24 cellular contexts compared by ENCODE assay signal in the genomic region with DNA sequence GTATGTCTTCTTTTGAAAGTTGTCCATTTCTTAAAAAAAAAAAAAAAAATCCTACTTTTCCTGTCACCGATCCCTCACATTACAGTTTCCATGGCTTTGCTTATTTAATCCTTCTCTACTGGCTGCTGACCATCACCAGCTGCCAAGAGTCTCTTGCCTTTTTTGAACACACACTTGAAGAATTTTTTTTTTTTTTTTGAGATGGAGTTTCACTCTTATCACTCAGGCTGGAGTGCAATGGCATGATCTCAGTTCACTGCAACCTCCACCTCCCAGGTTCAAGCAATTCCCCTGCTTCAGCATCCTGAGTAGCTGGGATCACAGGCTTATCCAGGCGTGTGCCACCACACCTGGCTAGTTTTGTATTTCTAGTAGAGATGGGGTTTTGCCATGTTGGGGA.
DNase-seq lines count a peak whose midpoint lies in the region; ATAC-seq and TF ChIP-seq lines count a peak whose summit lies in the region.
"Had no signal": no experiment of that assay in that cellular context is flagged by ENCODE, and none has a peak within 500 bp of the region (broad histone marks: within the 10 kb centered on the region; RNA-seq: fewer than 3 reads in every experiment).

No MANE protein-coding gene starts in this region.

- ATAC-seq in left lung (peak; percentile 75), lung (ENCODE audit: insufficient read depth, low FRiP score) (peak; percentile 24), upper lobe of right lung (peak; percentile 59), HG02981 (IDR thresholded peaks at IDR 0.05; ENCODE audit: unreplicated experiment) (no peak)
- ATAC-seq: A549, GM12878 had no signal

- H3K9me3 ChIP-seq in left lung: no peaks in the 10 kb centered on the region
- H3K9me3 ChIP-seq in lung (ENCODE audit: control insufficient read depth in 2 of 2, insufficient read depth in 1 of 2, low read length in 1 of 2): no peaks in the 10 kb centered on the region
- H3K9me3 ChIP-seq in upper lobe of right lung: no peaks in the 10 kb centered on the region
- H3K9me3 ChIP-seq: A549; BLaER1 treated with 17β-estradiol and CSF1 and Interleukin-3, amounts not matched to agents 10 nM and 100 nM had no signal

- no peak overlapping the region for H3K4me3 Mint-ChIP-seq in activated naive CD4-positive, alpha-beta T cell treated with anti-CD3 and anti-CD28 coated beads, Interleukin-2, amount 50 U/mL, for 24 hours
- no peak overlapping the region for H3K4me3 Mint-ChIP-seq in activated naive CD4-positive, alpha-beta T cell treated with anti-CD3 and anti-CD28 coated beads, Interleukin-2, amount 10 ng/mL, durations not matched to agents 7 days and 5 days
- H3K4me3 Mint-ChIP-seq: B cell; CD4-positive, alpha-beta T cell; CD8-positive, alpha-beta memory T cell had no signal

- TF ChIP-seq CTCF in left lung (IDR thresholded peaks at IDR 0.05) (no peak), lung (IDR thresholded peaks at IDR 0.05; ENCODE audit: control extremely low read depth, extremely low read depth) (no peak), upper lobe of right lung (IDR thresholded peaks at IDR 0.05) (no peak)

- DNase-seq in activated naive CD4-positive, alpha-beta T cell treated with anti-CD3 and anti-CD28 coated beads, Interleukin-2, amount 10 ng/mL, durations not matched to agents 7 days and 5 days: no peak
- DNase-seq in left lung (no peak), lung (ENCODE audit: low spot score) (no peak), upper lobe of right lung (no peak), NCI-H1417 (lab: John Stamatoyannopoulos, UW) (no peak)
- DNase-seq: AML-193; CD4-positive, alpha-beta T cell; CD8-positive, alpha-beta memory T cell; COR-L47; DMS 273 treated with DMSO at 0.1 percent for 48 hours; DMS153; DMS53; DMS79; DND-41; EL; GDM1 had no signal

- peaks cover 23% of the 10 kb centered on the region for H3K27me3 Mint-ChIP-seq in activated naive CD4-positive, alpha-beta T cell treated with anti-CD3 and anti-CD28 coated beads, Interleukin-2, amount 50 U/mL, for 24 hours
- no peaks in the 10 kb centered on the region for H3K27me3 Mint-ChIP-seq in activated naive CD4-positive, alpha-beta T cell treated with anti-CD3 and anti-CD28 coated beads, Interleukin-2, amount 10 ng/mL, durations not matched to agents 7 days and 5 days
- H3K27me3 Mint-ChIP-seq: B cell had no signal

- intact Hi-C loops in left lung (cut with DNase I) (no loop called here), upper lobe of right lung (cut with DNase I) (no loop called here)

- H3K4me1 ChIP-seq in left lung (no peaks in the 10 kb centered on the region), lung (ENCODE audit: control insufficient read depth in 2 of 2, insufficient read depth in 2 of 2, low read length in 2 of 2) (no peaks in the 10 kb centered on the region), upper lobe of right lung (peaks cover 11% of the 10 kb centered on the region)
- H3K4me1 ChIP-seq: A549 had no signal

- H3K4me1 Mint-ChIP-seq in activated naive CD4-positive, alpha-beta T cell treated with anti-CD3 and anti-CD28 coated beads, Interleukin-2, amount 50 U/mL, for 24 hours: no peaks in the 10 kb centered on the region
- H3K4me1 Mint-ChIP-seq in activated naive CD4-positive, alpha-beta T cell treated with anti-CD3 and anti-CD28 coated beads, Interleukin-2, amount 10 ng/mL, durations not matched to agents 7 days and 5 days: no peaks in the 10 kb centered on the region
- H3K4me1 Mint-ChIP-seq: B cell; CD8-positive, alpha-beta memory T cell had no signal

- no peaks in the 10 kb centered on the region for H3K27me3 ChIP-seq in left lung
- no peaks in the 10 kb centered on the region for H3K27me3 ChIP-seq in lung (ENCODE audit: control insufficient read depth, insufficient read depth)
- no peaks in the 10 kb centered on the region for H3K27me3 ChIP-seq in upper lobe of right lung
- H3K27me3 ChIP-seq: BLaER1 treated with 17β-estradiol and CSF1 and Interleukin-3, amounts not matched to agents 10 nM and 100 nM had no signal

- H3K4me3 ChIP-seq in left lung (no peak overlapping the region), lung (no peak overlapping the region), upper lobe of right lung (no peak overlapping the region)
- H3K4me3 ChIP-seq: A549; BLaER1 treated with 17β-estradiol and CSF1 and Interleukin-3, amounts not matched to agents 10 nM and 100 nM; GM12878 had no signal

- H3K36me3 ChIP-seq in left lung (no peaks in the 10 kb centered on the region), lung (ENCODE audit: control insufficient read depth in 2 of 2, insufficient read depth in 2 of 2, low read length in 2 of 2) (no peaks in the 10 kb centered on the region), upper lobe of right lung (no peaks in the 10 kb centered on the region)
- H3K36me3 ChIP-seq: BLaER1 treated with 17β-estradiol and CSF1 and Interleukin-3, amounts not matched to agents 10 nM and 100 nM had no signal

- no peaks in the 10 kb centered on the region for H3K9me3 Mint-ChIP-seq in activated naive CD4-positive, alpha-beta T cell treated with anti-CD3 and anti-CD28 coated beads, Interleukin-2, amount 50 U/mL, for 24 hours
- H3K9me3 Mint-ChIP-seq in activated naive CD4-positive, alpha-beta T cell treated with anti-CD3 and anti-CD28 coated beads, Interleukin-2, amount 10 ng/mL, durations not matched to agents 7 days and 5 days: no peaks in the 10 kb centered on the region
- H3K9me3 Mint-ChIP-seq: CD4-positive, alpha-beta T cell; CD8-positive, alpha-beta memory T cell had no signal

- H3K36me3 Mint-ChIP-seq in activated naive CD4-positive, alpha-beta T cell treated with anti-CD3 and anti-CD28 coated beads, Interleukin-2, amount 50 U/mL, for 24 hours: no peaks in the 10 kb centered on the region
- H3K36me3 Mint-ChIP-seq in activated naive CD4-positive, alpha-beta T cell treated with anti-CD3 and anti-CD28 coated beads, Interleukin-2, amount 10 ng/mL, durations not matched to agents 7 days and 5 days: no peaks in the 10 kb centered on the region
- H3K36me3 Mint-ChIP-seq: CD8-positive, alpha-beta memory T cell had no signal

- CTCF ChIA-PET in activated naive CD4-positive, alpha-beta T cell treated with anti-CD3 and anti-CD28 coated beads, Interleukin-2, amount 10 ng/mL, durations not matched to agents 7 days and 5 days (lab: Charles Lee): interaction anchor here (0.7 kb wide), 2 partner anchors 1201 to 1313 kb away, joined by 3 read pairs; no protein-coding TSS in a partner anchor

- 53 to 79% methylated on average over 2 of the region's 2 CpGs for WGBS in lung, 2 donors

- H3K27ac Mint-ChIP-seq in activated naive CD4-positive, alpha-beta T cell treated with anti-CD3 and anti-CD28 coated beads, Interleukin-2, amount 50 U/mL, for 24 hours: peak overlapping the region; percentile 56
- H3K27ac Mint-ChIP-seq in activated naive CD4-positive, alpha-beta T cell treated with anti-CD3 and anti-CD28 coated beads, Interleukin-2, amount 10 ng/mL, durations not matched to agents 7 days and 5 days: no peak overlapping the region
- H3K27ac Mint-ChIP-seq: B cell; CD4-positive, alpha-beta T cell; CD8-positive, alpha-beta memory T cell had no signal

- H3K27ac ChIP-seq in left lung (no peak overlapping the region), lung (ENCODE audit: low read depth in 1 of 2, low read length in 1 of 2) (no peak overlapping the region), upper lobe of right lung (no peak overlapping the region)
- H3K27ac ChIP-seq: 22Rv1; A549; BLaER1 treated with 17β-estradiol and CSF1 and Interleukin-3, amounts not matched to agents 10 nM and 100 nM; C4-2B had no signal
